In the genomic region with DNA sequence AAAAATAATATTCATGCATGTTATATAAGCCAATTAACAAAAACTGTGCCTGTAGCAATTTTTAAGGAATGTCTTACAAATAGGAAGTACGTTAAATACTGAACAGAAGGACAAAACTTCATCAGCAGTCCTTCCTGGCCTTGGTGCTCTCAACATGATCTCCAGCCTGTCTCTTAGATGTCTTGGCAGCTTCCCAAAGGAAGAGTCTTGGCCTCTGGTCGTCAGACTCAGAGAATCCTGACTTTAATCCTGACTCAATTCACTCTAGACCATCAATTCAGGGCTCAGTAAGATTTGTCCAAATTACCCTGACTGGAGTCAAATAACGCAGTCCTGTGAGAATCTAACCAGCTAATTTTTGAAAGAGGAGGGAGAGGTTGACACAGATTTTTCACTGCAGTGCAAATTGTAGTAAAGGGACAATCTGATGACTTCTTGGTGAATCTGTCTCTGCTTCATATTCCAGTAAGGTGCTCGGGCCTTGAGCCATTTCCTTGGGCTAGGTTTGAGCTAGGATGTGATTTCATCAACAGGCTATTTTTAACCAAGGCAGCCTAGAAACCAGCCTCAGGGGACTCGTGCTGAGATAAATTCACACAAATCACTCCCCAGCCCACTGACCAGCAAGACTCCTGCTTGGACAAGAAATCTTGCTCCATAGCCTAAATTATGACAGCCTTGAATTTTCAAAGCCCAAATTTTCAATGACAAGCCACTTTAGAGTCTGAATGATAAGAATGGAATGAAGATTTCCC, we compare ENCODE assay signal across 2 cellular contexts.
TF ChIP-seq lines count a peak whose summit lies in the region.

No MANE protein-coding gene starts in this region.

TF ChIP-seq in HepG2, 621 proteins besides CTCF, POLR2A, EP300 and RAD21:
- TF ChIP-seq, protein P1, sequence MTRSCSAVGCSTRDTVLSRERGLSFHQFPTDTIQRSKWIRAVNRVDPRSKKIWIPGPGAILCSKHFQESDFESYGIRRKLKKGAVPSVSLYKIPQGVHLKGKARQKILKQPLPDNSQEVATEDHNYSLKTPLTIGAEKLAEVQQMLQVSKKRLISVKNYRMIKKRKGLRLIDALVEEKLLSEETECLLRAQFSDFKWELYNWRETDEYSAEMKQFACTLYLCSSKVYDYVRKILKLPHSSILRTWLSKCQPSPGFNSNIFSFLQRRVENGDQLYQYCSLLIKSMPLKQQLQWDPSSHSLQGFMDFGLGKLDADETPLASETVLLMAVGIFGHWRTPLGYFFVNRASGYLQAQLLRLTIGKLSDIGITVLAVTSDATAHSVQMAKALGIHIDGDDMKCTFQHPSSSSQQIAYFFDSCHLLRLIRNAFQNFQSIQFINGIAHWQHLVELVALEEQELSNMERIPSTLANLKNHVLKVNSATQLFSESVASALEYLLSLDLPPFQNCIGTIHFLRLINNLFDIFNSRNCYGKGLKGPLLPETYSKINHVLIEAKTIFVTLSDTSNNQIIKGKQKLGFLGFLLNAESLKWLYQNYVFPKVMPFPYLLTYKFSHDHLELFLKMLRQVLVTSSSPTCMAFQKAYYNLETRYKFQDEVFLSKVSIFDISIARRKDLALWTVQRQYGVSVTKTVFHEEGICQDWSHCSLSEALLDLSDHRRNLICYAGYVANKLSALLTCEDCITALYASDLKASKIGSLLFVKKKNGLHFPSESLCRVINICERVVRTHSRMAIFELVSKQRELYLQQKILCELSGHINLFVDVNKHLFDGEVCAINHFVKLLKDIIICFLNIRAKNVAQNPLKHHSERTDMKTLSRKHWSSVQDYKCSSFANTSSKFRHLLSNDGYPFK (CRISPR knock-in tag; IDR thresholded peaks at IDR 0.05; ENCODE audit: borderline replicate concordance), result no peak

TF ChIP-seq in WTC11, 78 proteins besides CTCF, POLR2A, EP300 and RAD21:
- TF ChIP-seq, protein P2, sequence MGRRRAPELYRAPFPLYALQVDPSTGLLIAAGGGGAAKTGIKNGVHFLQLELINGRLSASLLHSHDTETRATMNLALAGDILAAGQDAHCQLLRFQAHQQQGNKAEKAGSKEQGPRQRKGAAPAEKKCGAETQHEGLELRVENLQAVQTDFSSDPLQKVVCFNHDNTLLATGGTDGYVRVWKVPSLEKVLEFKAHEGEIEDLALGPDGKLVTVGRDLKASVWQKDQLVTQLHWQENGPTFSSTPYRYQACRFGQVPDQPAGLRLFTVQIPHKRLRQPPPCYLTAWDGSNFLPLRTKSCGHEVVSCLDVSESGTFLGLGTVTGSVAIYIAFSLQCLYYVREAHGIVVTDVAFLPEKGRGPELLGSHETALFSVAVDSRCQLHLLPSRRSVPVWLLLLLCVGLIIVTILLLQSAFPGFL (CRISPR knock-in tag; IDR thresholded peaks at IDR 0.05; ENCODE audit: borderline replicate concordance), result no peak
- TF ChIP-seq ATF1 (CRISPR knock-in tag; IDR thresholded peaks at IDR 0.05) (no peak), MXD4 (CRISPR knock-in tag; IDR thresholded peaks at IDR 0.05; ENCODE audit: borderline replicate concordance) (no peak), ZNF232 (CRISPR knock-in tag; IDR thresholded peaks at IDR 0.05) (no peak), NFE2L1 (CRISPR knock-in tag; IDR thresholded peaks at IDR 0.05) (no peak), ZNF281 (CRISPR knock-in tag; IDR thresholded peaks at IDR 0.05) (no peak), ZNF263 (CRISPR knock-in tag; IDR thresholded peaks at IDR 0.05; ENCODE audit: low read depth) (no peak), TCF7 (CRISPR knock-in tag; IDR thresholded peaks at IDR 0.05; ENCODE audit: low read depth) (no peak), SMAD3 (CRISPR knock-in tag; IDR thresholded peaks at IDR 0.05; ENCODE audit: borderline replicate concordance) (no peak), JUN (CRISPR knock-in tag; IDR thresholded peaks at IDR 0.05) (no peak), ELF4 (CRISPR knock-in tag; IDR thresholded peaks at IDR 0.05; ENCODE audit: low read depth) (no peak), HMGA2 (CRISPR knock-in tag; IDR thresholded peaks at IDR 0.05) (no peak), NFATC4 (CRISPR knock-in tag; IDR thresholded peaks at IDR 0.05) (no peak), ZNF671 (CRISPR knock-in tag; IDR thresholded peaks at IDR 0.05) (no peak)
- TF ChIP-seq, protein P3, sequence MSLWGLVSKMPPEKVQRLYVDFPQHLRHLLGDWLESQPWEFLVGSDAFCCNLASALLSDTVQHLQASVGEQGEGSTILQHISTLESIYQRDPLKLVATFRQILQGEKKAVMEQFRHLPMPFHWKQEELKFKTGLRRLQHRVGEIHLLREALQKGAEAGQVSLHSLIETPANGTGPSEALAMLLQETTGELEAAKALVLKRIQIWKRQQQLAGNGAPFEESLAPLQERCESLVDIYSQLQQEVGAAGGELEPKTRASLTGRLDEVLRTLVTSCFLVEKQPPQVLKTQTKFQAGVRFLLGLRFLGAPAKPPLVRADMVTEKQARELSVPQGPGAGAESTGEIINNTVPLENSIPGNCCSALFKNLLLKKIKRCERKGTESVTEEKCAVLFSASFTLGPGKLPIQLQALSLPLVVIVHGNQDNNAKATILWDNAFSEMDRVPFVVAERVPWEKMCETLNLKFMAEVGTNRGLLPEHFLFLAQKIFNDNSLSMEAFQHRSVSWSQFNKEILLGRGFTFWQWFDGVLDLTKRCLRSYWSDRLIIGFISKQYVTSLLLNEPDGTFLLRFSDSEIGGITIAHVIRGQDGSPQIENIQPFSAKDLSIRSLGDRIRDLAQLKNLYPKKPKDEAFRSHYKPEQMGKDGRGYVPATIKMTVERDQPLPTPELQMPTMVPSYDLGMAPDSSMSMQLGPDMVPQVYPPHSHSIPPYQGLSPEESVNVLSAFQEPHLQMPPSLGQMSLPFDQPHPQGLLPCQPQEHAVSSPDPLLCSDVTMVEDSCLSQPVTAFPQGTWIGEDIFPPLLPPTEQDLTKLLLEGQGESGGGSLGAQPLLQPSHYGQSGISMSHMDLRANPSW (CRISPR knock-in tag; conservative IDR thresholded peaks at IDR 0.05; ENCODE audit: low read depth), result no peak
- TF ChIP-seq, protein P4, sequence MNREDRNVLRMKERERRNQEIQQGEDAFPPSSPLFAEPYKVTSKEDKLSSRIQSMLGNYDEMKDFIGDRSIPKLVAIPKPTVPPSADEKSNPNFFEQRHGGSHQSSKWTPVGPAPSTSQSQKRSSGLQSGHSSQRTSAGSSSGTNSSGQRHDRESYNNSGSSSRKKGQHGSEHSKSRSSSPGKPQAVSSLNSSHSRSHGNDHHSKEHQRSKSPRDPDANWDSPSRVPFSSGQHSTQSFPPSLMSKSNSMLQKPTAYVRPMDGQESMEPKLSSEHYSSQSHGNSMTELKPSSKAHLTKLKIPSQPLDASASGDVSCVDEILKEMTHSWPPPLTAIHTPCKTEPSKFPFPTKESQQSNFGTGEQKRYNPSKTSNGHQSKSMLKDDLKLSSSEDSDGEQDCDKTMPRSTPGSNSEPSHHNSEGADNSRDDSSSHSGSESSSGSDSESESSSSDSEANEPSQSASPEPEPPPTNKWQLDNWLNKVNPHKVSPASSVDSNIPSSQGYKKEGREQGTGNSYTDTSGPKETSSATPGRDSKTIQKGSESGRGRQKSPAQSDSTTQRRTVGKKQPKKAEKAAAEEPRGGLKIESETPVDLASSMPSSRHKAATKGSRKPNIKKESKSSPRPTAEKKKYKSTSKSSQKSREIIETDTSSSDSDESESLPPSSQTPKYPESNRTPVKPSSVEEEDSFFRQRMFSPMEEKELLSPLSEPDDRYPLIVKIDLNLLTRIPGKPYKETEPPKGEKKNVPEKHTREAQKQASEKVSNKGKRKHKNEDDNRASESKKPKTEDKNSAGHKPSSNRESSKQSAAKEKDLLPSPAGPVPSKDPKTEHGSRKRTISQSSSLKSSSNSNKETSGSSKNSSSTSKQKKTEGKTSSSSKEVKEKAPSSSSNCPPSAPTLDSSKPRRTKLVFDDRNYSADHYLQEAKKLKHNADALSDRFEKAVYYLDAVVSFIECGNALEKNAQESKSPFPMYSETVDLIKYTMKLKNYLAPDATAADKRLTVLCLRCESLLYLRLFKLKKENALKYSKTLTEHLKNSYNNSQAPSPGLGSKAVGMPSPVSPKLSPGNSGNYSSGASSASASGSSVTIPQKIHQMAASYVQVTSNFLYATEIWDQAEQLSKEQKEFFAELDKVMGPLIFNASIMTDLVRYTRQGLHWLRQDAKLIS (CRISPR knock-in tag; IDR thresholded peaks at IDR 0.05; ENCODE audit: borderline replicate concordance), result no peak
- TF ChIP-seq, protein P5, sequence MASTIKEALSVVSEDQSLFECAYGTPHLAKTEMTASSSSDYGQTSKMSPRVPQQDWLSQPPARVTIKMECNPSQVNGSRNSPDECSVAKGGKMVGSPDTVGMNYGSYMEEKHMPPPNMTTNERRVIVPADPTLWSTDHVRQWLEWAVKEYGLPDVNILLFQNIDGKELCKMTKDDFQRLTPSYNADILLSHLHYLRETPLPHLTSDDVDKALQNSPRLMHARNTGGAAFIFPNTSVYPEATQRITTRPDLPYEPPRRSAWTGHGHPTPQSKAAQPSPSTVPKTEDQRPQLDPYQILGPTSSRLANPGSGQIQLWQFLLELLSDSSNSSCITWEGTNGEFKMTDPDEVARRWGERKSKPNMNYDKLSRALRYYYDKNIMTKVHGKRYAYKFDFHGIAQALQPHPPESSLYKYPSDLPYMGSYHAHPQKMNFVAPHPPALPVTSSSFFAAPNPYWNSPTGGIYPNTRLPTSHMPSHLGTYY (CRISPR knock-in tag; IDR thresholded peaks at IDR 0.05), result no peak
- TF ChIP-seq, protein P6, sequence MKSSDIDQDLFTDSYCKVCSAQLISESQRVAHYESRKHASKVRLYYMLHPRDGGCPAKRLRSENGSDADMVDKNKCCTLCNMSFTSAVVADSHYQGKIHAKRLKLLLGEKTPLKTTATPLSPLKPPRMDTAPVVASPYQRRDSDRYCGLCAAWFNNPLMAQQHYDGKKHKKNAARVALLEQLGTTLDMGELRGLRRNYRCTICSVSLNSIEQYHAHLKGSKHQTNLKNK (CRISPR knock-in tag; IDR thresholded peaks at IDR 0.05), result no peak
